In genomic region chr19:17158584-17158983, GRCh38 we compare ENCODE assay signal across 22 cellular contexts.
"Had no signal": no experiment of that assay in that cellular context is flagged by ENCODE, and none has a peak within 500 bp of the region (broad histone marks: within the 10 kb centered on the region; RNA-seq: fewer than 3 reads in every experiment).

No MANE protein-coding gene starts in this region.

- ATAC-seq: effector memory CD8-positive, alpha-beta T cell; foreskin keratinocyte; gastroesophageal sphincter; heart left ventricle; left cardiac atrium; left lung; left ventricle myocardium superior; lower lobe of right lung; mucosa of descending colon had no signal

- H3K4me3 Mint-ChIP-seq: dendritic cell treated with granulocyte-macrophage colony-stimulating factor and Interleukin-4, amounts not matched to agents 40 ng/mL and 50 ng/mL, for 4 days; effector memory CD8-positive, alpha-beta T cell; endodermal cell; mesothelial cell of epicardium; naive B cell had no signal

- DNase-seq: colonic mucosa; cortex of kidney; effector CD8-positive, alpha-beta T cell; effector memory CD8-positive, alpha-beta T cell; endodermal cell; erythroblast; foreskin keratinocyte; heart left ventricle; hypothalamus; left cardiac atrium; left ventricle myocardium superior; lower lobe of right lung; mesenchymal stem cell; mucosa of descending colon; naive B cell had no signal

- H3K27ac Mint-ChIP-seq: dendritic cell treated with granulocyte-macrophage colony-stimulating factor and Interleukin-4, amounts not matched to agents 40 ng/mL and 50 ng/mL, for 4 days; effector memory CD8-positive, alpha-beta T cell; mesothelial cell of epicardium had no signal

- H2AFZ ChIP-seq: hepatocyte had no signal

- H3K4me3 ChIP-seq: colonic mucosa, esophagus muscularis mucosa, gastroesophageal sphincter, heart left ventricle, hepatocyte, left lung, lower lobe of right lung, mucosa of descending colon had no signal

- H3K4me2 ChIP-seq: hepatocyte had no signal

- H3K9me3 Mint-ChIP-seq: dendritic cell treated with granulocyte-macrophage colony-stimulating factor and Interleukin-4, amounts not matched to agents 40 ng/mL and 50 ng/mL, for 4 days; effector memory CD8-positive, alpha-beta T cell; naive B cell had no signal

- H3K4me1 Mint-ChIP-seq: endodermal cell, mesothelial cell of epicardium, naive B cell had no signal

- H3K4me1 ChIP-seq: colonic mucosa, esophagus muscularis mucosa, foreskin keratinocyte, gastroesophageal sphincter, lower lobe of right lung had no signal

- H3K27me3 Mint-ChIP-seq: dendritic cell treated with granulocyte-macrophage colony-stimulating factor and Interleukin-4, amounts not matched to agents 40 ng/mL and 50 ng/mL, for 4 days; effector memory CD8-positive, alpha-beta T cell; naive B cell had no signal

- H3K79me2 ChIP-seq: hepatocyte had no signal

- H3K27me3 ChIP-seq: colonic mucosa, esophagus muscularis mucosa, foreskin keratinocyte, gastroesophageal sphincter, heart left ventricle, hepatocyte, left lung had no signal

- H3K27ac ChIP-seq: colonic mucosa, epithelial cell of prostate, esophagus muscularis mucosa, foreskin keratinocyte, gastroesophageal sphincter, heart left ventricle, hepatocyte, left lung, lower lobe of right lung had no signal

- H3K9me3 ChIP-seq: colonic mucosa, mucosa of descending colon had no signal
